ENCODE assay signal across 9 cellular contexts in genomic region chr6:17315262-17315661, GRCh38. TPM values are rescaled to one million over a fixed set of nuclear protein-coding genes. Genes with fewer than 3 reads are reported as not detected.
"Had no signal": no experiment of that assay in that cellular context is flagged by ENCODE, and none has a peak within 500 bp of the region (broad histone marks: within the 10 kb centered on the region; RNA-seq: fewer than 3 reads in every experiment).

No MANE protein-coding gene starts in this region.

- FAIRE-seq: HTR-8/SVneo had no signal

- H3K27ac ChIP-seq: GM23248 had no signal

- H3K4me3 ChIP-seq: GM23248, HAP-1 had no signal

- H3K36me3 ChIP-seq: HAP-1 had no signal

- H3K36me3 Mint-ChIP-seq: IgD-negative memory B cell had no signal

- H3K4me3 Mint-ChIP-seq: IgD-negative memory B cell had no signal

- H3K4me1 ChIP-seq: HAP-1 had no signal

- H3K9me3 ChIP-seq: HAP-1 had no signal

- DNase-seq: GM23248, GOT3, H7, KBM-7 had no signal

- H2AFZ ChIP-seq: GM23248 had no signal

- H3K4me1 Mint-ChIP-seq: IgD-negative memory B cell had no signal

- ATAC-seq: HCT116 had no signal

- H3K27ac Mint-ChIP-seq: IgD-negative memory B cell had no signal

- H3K9ac ChIP-seq: GM23248 had no signal

- H3K27me3 Mint-ChIP-seq: IgD-negative memory B cell had no signal

RNA-seq across cellular contexts. Expression of gene RBM24, which starts 34.1 kb away (rescaled TPM):
- total RNA-seq: HT-29 had no signal
- polyA plus RNA-seq: IgD-negative memory B cell had no signal
